In genomic region chr15:77002954-77003912, GRCh38 we compare ENCODE assay signal across 8 cellular contexts. TPM values are rescaled to one million over a fixed set of nuclear protein-coding genes. Genes with fewer than 3 reads are reported as not detected.
DNase-seq lines count a peak whose midpoint lies in the region; ATAC-seq, FAIRE-seq and TF ChIP-seq lines count a peak whose summit lies in the region.

No MANE protein-coding gene starts in this region.

- H3K36me3 Mint-ChIP-seq in activated CD4-positive, alpha-beta T cell treated with anti-CD3 and anti-CD28 coated beads, Interleukin-2, amount 10 ng/mL, durations not matched to agents 24 days and 14 days (ENCODE audit: low read depth) = peaks cover 62% of the 10 kb centered on the region
- no peaks in the 10 kb centered on the region for H3K36me3 Mint-ChIP-seq in MCF 10A (ENCODE audit: insufficient read depth, unreplicated experiment)

- TF ChIP-seq CTCF in heart left ventricle (IDR thresholded peaks at IDR 0.05) (no peak), MCF 10A (IDR thresholded peaks at IDR 0.05; ENCODE audit: unreplicated experiment) (no peak)

- no TSS peak for BruUV-seq in MCF 10A (replicated peaks; lab: Mats Ljungman, UMichigan)

- peak overlapping the region; percentile 92 for H3K27ac Mint-ChIP-seq in activated CD4-positive, alpha-beta T cell treated with anti-CD3 and anti-CD28 coated beads, Interleukin-2, amount 10 ng/mL, durations not matched to agents 24 days and 14 days
- H3K27ac Mint-ChIP-seq in MCF 10A (ENCODE audit: low read depth, unreplicated experiment) = no peak overlapping the region

- H3K4me1 ChIP-seq in heart left ventricle = peaks cover 0 to 70% (median 0%) of the 10 kb centered on the region in 12 donors

- CTCF ChIA-PET in MCF 10A (lab: Yijun Ruan, JAX) = no interaction called here

- no peaks in the 10 kb centered on the region for H3K9me3 ChIP-seq in heart left ventricle

- no peak for FAIRE-seq in RCC 7860 (lab: Jason Lieb, UNC)

- WGBS in heart left ventricle, 4 donors = 80 to 85% (median 82%) methylated on average over 16 of the region's 16 CpGs

- H3K27me3 ChIP-seq in heart left ventricle = no peaks in the 10 kb centered on the region

- TF ChIP-seq POLR2A in heart left ventricle (IDR thresholded peaks at IDR 0.05) = no peak

- peak overlapping the region in 1 of 12 donors; percentile 15 for H3K4me3 ChIP-seq in heart left ventricle

- POLR2A ChIA-PET in MCF 10A (lab: Yijun Ruan, JAX) = no interaction called here

- H3K4me1 Mint-ChIP-seq in activated CD4-positive, alpha-beta T cell treated with anti-CD3 and anti-CD28 coated beads, Interleukin-2, amount 10 ng/mL, durations not matched to agents 24 days and 14 days = peaks cover 81% of the 10 kb centered on the region
- H3K4me1 Mint-ChIP-seq in MCF 10A (ENCODE audit: insufficient read depth, unreplicated experiment) = no peaks in the 10 kb centered on the region

- H3K4me3 Mint-ChIP-seq in activated CD4-positive, alpha-beta T cell treated with anti-CD3 and anti-CD28 coated beads, Interleukin-2, amount 10 ng/mL, durations not matched to agents 24 days and 14 days = peak overlapping the region; percentile 80
- no peak overlapping the region for H3K4me3 Mint-ChIP-seq in MCF 10A (ENCODE audit: unreplicated experiment)

- H3K36me3 ChIP-seq in heart left ventricle = no peaks in the 10 kb centered on the region

- ATAC-seq in GM18909 (IDR thresholded peaks at IDR 0.05; ENCODE audit: poor library complexity, unreplicated experiment) (peak; percentile 71), HG03139 (IDR thresholded peaks at IDR 0.05; ENCODE audit: unreplicated experiment) (peak; percentile 62), heart left ventricle (peak; percentile 49 to 83 (median 76))

- peak; percentile 92 for DNase-seq in activated CD4-positive, alpha-beta T cell treated with anti-CD3 and anti-CD28 coated beads, Interleukin-2, amount 10 ng/mL, durations not matched to agents 24 days and 14 days
- DNase-seq in heart left ventricle = peak in 4 of 5 donors; percentile 55 to 72 (median 61)
- DNase-seq in stimulated activated CD8-positive, alpha-beta memory T cell treated with anti-CD3 and anti-CD28 coated beads, Interleukin-15, amount 100 ng/mL, for 48 hours (ENCODE audit: low read depth in 2 of 2) = peak; percentile 77 to 79
- DNase-seq in middle frontal gyrus (ENCODE audit: extremely low spot score, low spot score) = no peak
- no peak for DNase-seq in MCF 10A (ENCODE audit: unreplicated experiment)
- DNase-seq in RCC 7860 (ENCODE audit: low spot score) = no peak

- intact Hi-C loops in activated CD4-positive, alpha-beta T cell treated with anti-CD3 and anti-CD28 coated beads, Interleukin-2, amount 10 ng/mL, durations not matched to agents 24 days and 14 days (cut with micrococcal nuclease) = loop anchor here (1.0 kb wide), 5 partner anchors 8 to 27 kb away; partner anchors contain the start of gene PSTPIP1
- intact Hi-C loops in heart left ventricle (cut with DNase I) (no loop called here), MCF 10A (cut with micrococcal nuclease) (no loop called here)

- H3K9me3 Mint-ChIP-seq in activated CD4-positive, alpha-beta T cell treated with anti-CD3 and anti-CD28 coated beads, Interleukin-2, amount 10 ng/mL, durations not matched to agents 24 days and 14 days = peaks cover 3% of the 10 kb centered on the region
- peaks cover 8% of the 10 kb centered on the region for H3K9me3 Mint-ChIP-seq in MCF 10A (ENCODE audit: unreplicated experiment)

- no peaks in the 10 kb centered on the region for H3K27me3 Mint-ChIP-seq in activated CD4-positive, alpha-beta T cell treated with anti-CD3 and anti-CD28 coated beads, Interleukin-2, amount 10 ng/mL, durations not matched to agents 24 days and 14 days
- H3K27me3 Mint-ChIP-seq in MCF 10A (ENCODE audit: insufficient read depth, unreplicated experiment) = peaks cover 11% of the 10 kb centered on the region

- peak overlapping the region in 4 of 12 donors; percentile 13 to 89 (median 46) for H3K27ac ChIP-seq in heart left ventricle

RNA-seq across cellular contexts. Expression of gene PSTPIP1, which starts 8.3 kb away (rescaled TPM):
- 182 and 186 TPM in 2 replicates for total RNA-seq in activated CD4-positive, alpha-beta T cell treated with anti-CD3 and anti-CD28 coated beads, Interleukin-2, amount 10 ng/mL, durations not matched to agents 24 days and 14 days
- total RNA-seq in heart left ventricle (10 to 100 TPM in 2 of 9 donors, 1 to 10 TPM in 7; 1.3 to 17.2 (median 2.9) TPM), MCF 10A (2022) (1.2 TPM in 2 replicates)
- 1 to 10 TPM; 2.9 to 3.2 TPM for polyA plus RNA-seq in heart left ventricle

Comparison
In these comparisons a context has a peak if more than half of its experiments do, and no peak if none do; other contexts are left out.
1. DNase-seq: peak in activated CD4-positive, alpha-beta T cell treated with anti-CD3 and anti-CD28 coated beads, Interleukin-2, amount 10 ng/mL, durations not matched to agents 24 days and 14 days (single experiment), heart left ventricle (4 of 5) and stimulated activated CD8-positive, alpha-beta memory T cell treated with anti-CD3 and anti-CD28 coated beads, Interleukin-15, amount 100 ng/mL, for 48 hours (2 of 2); none in middle frontal gyrus (single experiment), MCF 10A (single experiment) and RCC 7860 (single experiment).
2. RNA of gene PSTPIP1, which starts 8.3 kb away (total RNA-seq): 182 to 186 TPM in activated CD4-positive, alpha-beta T cell treated with anti-CD3 and anti-CD28 coated beads, Interleukin-2, amount 10 ng/mL, durations not matched to agents 24 days and 14 days; 1.3 to 17.2 TPM in heart left ventricle and 1.2 TPM in MCF 10A; every median in the first group is over 10 times any median in the second.
3. Peak in every context shown above with its lines, with median percentiles within 50 percentile points of each other: ATAC-seq.